Comparison of ENCODE assay signal across 19 cellular contexts in genomic region chr17:77190561-77190960, GRCh38. TPM values are rescaled to one million over a fixed set of nuclear protein-coding genes. Genes with fewer than 3 reads are reported as not detected.
DNase-seq lines count a peak whose midpoint lies in the region; ATAC-seq and TF ChIP-seq lines count a peak whose summit lies in the region.
"Had no signal": no experiment of that assay in that cellular context is flagged by ENCODE, and none has a peak within 500 bp of the region (broad histone marks: within the 10 kb centered on the region; RNA-seq: fewer than 3 reads in every experiment).

No MANE protein-coding gene starts in this region.

- peaks cover 29% of the 10 kb centered on the region for H3K4me1 Mint-ChIP-seq in T-helper 1 cell treated with Interleukin-12 subunit alpha and Interleukin-12 subunit beta and Interleukin-4 antibody, amounts not matched to agents 30 μg/mL and 1 μg/mL, for 36 hours (ENCODE audit: low read depth)
- peaks cover 36% of the 10 kb centered on the region for H3K4me1 Mint-ChIP-seq in activated naive CD8-positive, alpha-beta T cell treated with anti-CD3 and anti-CD28 coated beads, Interleukin-2, amount 10 ng/mL, durations not matched to agents 7 days and 5 days
- peaks cover 22% of the 10 kb centered on the region for H3K4me1 Mint-ChIP-seq in nephron progenitor cell

- no peaks in the 10 kb centered on the region for H3K9me3 Mint-ChIP-seq in T-helper 1 cell treated with Interleukin-12 subunit alpha and Interleukin-12 subunit beta and Interleukin-4 antibody, amounts not matched to agents 30 μg/mL and 1 μg/mL, for 36 hours
- no peaks in the 10 kb centered on the region for H3K9me3 Mint-ChIP-seq in activated naive CD8-positive, alpha-beta T cell treated with anti-CD3 and anti-CD28 coated beads, Interleukin-2, amount 10 ng/mL, durations not matched to agents 7 days and 5 days
- no peaks in the 10 kb centered on the region for H3K9me3 Mint-ChIP-seq in nephron progenitor cell
- H3K9me3 Mint-ChIP-seq: immature natural killer cell; T-helper 2 cell treated with Interferon-gamma antibody and Interleukin-4, amounts not matched to agents 5 μg/mL and 100 μg/mL, for 36 hours had no signal

- no peak for ATAC-seq in activated naive CD8-positive, alpha-beta T cell treated with anti-CD3 and anti-CD28 coated beads, Interleukin-2, amount 10 ng/mL, durations not matched to agents 7 days and 5 days (ENCODE audit: low read depth)
- ATAC-seq in left lobe of liver (no peak), HG03565 (IDR thresholded peaks at IDR 0.05; ENCODE audit: unreplicated experiment) (no peak)
- ATAC-seq: heart right ventricle had no signal

- H3K27me3 Mint-ChIP-seq in T-helper 1 cell treated with Interleukin-12 subunit alpha and Interleukin-12 subunit beta and Interleukin-4 antibody, amounts not matched to agents 30 μg/mL and 1 μg/mL, for 36 hours (ENCODE audit: low read depth) = no peaks in the 10 kb centered on the region
- H3K27me3 Mint-ChIP-seq in activated naive CD8-positive, alpha-beta T cell treated with anti-CD3 and anti-CD28 coated beads, Interleukin-2, amount 10 ng/mL, durations not matched to agents 7 days and 5 days = no peaks in the 10 kb centered on the region
- H3K27me3 Mint-ChIP-seq in nephron progenitor cell (ENCODE audit: low read depth, poor library complexity) = peaks cover 2% of the 10 kb centered on the region

- DNase-seq in T-helper 1 cell = no peak
- peak; percentile 51 to 90 for DNase-seq in NOMO-1 (lab: John Stamatoyannopoulos, UW; ENCODE audit: unreplicated experiment in 2 of 2)
- no peak for DNase-seq in activated naive CD8-positive, alpha-beta T cell treated with anti-CD3 and anti-CD28 coated beads, Interleukin-2, amount 10 ng/mL, durations not matched to agents 7 days and 5 days
- no peak for DNase-seq in nephron progenitor cell
- no peak for DNase-seq in left lobe of liver (ENCODE audit: low spot score)
- no peak for DNase-seq in Ammon's horn (ENCODE audit: low spot score)
- DNase-seq: AML-193; Calu3; cortex of kidney; heart right ventricle; immature natural killer cell; MM.1S; NCI-H187 treated with DMSO at 0.1 percent for 48 hours; NCI-H226; occipital lobe; stimulated activated CD4-positive, alpha-beta T cell treated with anti-CD3 and anti-CD28 coated beads, Interleukin-4, amount 100 ng/mL, for 1 hour had no signal

- POLR2A ChIA-PET in activated naive CD8-positive, alpha-beta T cell treated with anti-CD3 and anti-CD28 coated beads, Interleukin-2, amount 10 ng/mL, durations not matched to agents 7 days and 5 days (lab: Charles Lee) = interaction anchor here (2.8 kb wide), 1 partner anchor 49 kb away, joined by 16 read pairs; the partner anchor contains the start of gene SEC14L1

- peak overlapping the region; percentile 82 for H3K27ac Mint-ChIP-seq in T-helper 1 cell treated with Interleukin-12 subunit alpha and Interleukin-12 subunit beta and Interleukin-4 antibody, amounts not matched to agents 30 μg/mL and 1 μg/mL, for 36 hours
- H3K27ac Mint-ChIP-seq in activated naive CD8-positive, alpha-beta T cell treated with anti-CD3 and anti-CD28 coated beads, Interleukin-2, amount 10 ng/mL, durations not matched to agents 7 days and 5 days = peak overlapping the region; percentile 76
- H3K27ac Mint-ChIP-seq in nephron progenitor cell = peak overlapping the region; percentile 47

- H3K4me3 Mint-ChIP-seq in T-helper 1 cell treated with Interleukin-12 subunit alpha and Interleukin-12 subunit beta and Interleukin-4 antibody, amounts not matched to agents 30 μg/mL and 1 μg/mL, for 36 hours = no peak overlapping the region
- no peak overlapping the region for H3K4me3 Mint-ChIP-seq in activated naive CD8-positive, alpha-beta T cell treated with anti-CD3 and anti-CD28 coated beads, Interleukin-2, amount 10 ng/mL, durations not matched to agents 7 days and 5 days
- H3K4me3 Mint-ChIP-seq in nephron progenitor cell = no peak overlapping the region
- H3K4me3 Mint-ChIP-seq: immature natural killer cell; T-helper 2 cell treated with Interferon-gamma antibody and Interleukin-4, amounts not matched to agents 5 μg/mL and 100 μg/mL, for 36 hours had no signal

- TF ChIP-seq CTCF in nephron progenitor cell (IDR thresholded peaks at IDR 0.05) = no peak

- H3K36me3 Mint-ChIP-seq in T-helper 1 cell treated with Interleukin-12 subunit alpha and Interleukin-12 subunit beta and Interleukin-4 antibody, amounts not matched to agents 30 μg/mL and 1 μg/mL, for 36 hours (ENCODE audit: low read depth) = peaks cover 39% of the 10 kb centered on the region
- H3K36me3 Mint-ChIP-seq in activated naive CD8-positive, alpha-beta T cell treated with anti-CD3 and anti-CD28 coated beads, Interleukin-2, amount 10 ng/mL, durations not matched to agents 7 days and 5 days = peaks cover 42% of the 10 kb centered on the region
- H3K36me3 Mint-ChIP-seq in nephron progenitor cell (ENCODE audit: low read depth) = peaks cover 59% of the 10 kb centered on the region

RNA-seq across cellular contexts. Expression of gene SEC14L1, which starts 49.8 kb away (rescaled TPM):
- 10 to 100 TPM; 74.6 to 77.5 TPM for total RNA-seq in activated naive CD8-positive, alpha-beta T cell treated with anti-CD3 and anti-CD28 coated beads, Interleukin-2, amount 10 ng/mL, durations not matched to agents 7 days and 5 days
- 20.1 TPM for total RNA-seq in left lobe of liver

Comparison
In these comparisons a context has a peak if more than half of its experiments do, and no peak if none do; other contexts are left out.
1. DNase-seq: peak in NOMO-1 (2 of 2); none in T-helper 1 cell (0 of 5), activated naive CD8-positive, alpha-beta T cell treated with anti-CD3 and anti-CD28 coated beads, Interleukin-2, amount 10 ng/mL, durations not matched to agents 7 days and 5 days (single experiment), nephron progenitor cell (single experiment), left lobe of liver (single experiment) and Ammon's horn (single experiment).
2. Peak in every context shown above with its lines, with median percentiles within 50 percentile points of each other: H3K27ac Mint-ChIP-seq.